In genomic region chr19:44845612-44846454, GRCh38 we compare ENCODE assay signal across 8 cellular contexts. TPM values are rescaled to one million over a fixed set of nuclear protein-coding genes. Genes with fewer than 3 reads are reported as not detected.
DNase-seq lines count a peak whose midpoint lies in the region; ATAC-seq, FAIRE-seq and TF ChIP-seq lines count a peak whose summit lies in the region.

TSS of gene NECTIN2 (plus strand) at chr19:44846297. CDS start at chr19:44846526, 229 bp downstream.

- no peaks in the 10 kb centered on the region for H3K9me3 ChIP-seq in neuronal stem cell (replicated peaks in 1 of 2; ENCODE audit: control insufficient read depth in 2 of 2, insufficient read depth in 1 of 2, low read depth in 1 of 2, low read length in 2 of 2)
- no peaks in the 10 kb centered on the region for H3K9me3 ChIP-seq in stomach smooth muscle (ENCODE audit: control insufficient read depth in 2 of 2, low read length in 2 of 2)

- no peaks in the 10 kb centered on the region for H3K36me3 Mint-ChIP-seq in activated naive CD4-positive, alpha-beta T cell treated with anti-CD3 and anti-CD28 coated beads for 36 hours (ENCODE audit: low read depth)

- H4K8ac ChIP-seq in neuronal stem cell (ENCODE audit: low read depth, low read length) = no peak within 1 kb of the TSS

- peak within 1 kb of the TSS; percentile 90 for H3K4ac ChIP-seq in neuronal stem cell (ENCODE audit: low read length)

- peak within 1 kb of the TSS; percentile 34 for H4K91ac ChIP-seq in neuronal stem cell (ENCODE audit: low read depth, low read length, poor library complexity)

- peak within 1 kb of the TSS; percentile 100 for H2BK5ac ChIP-seq in neuronal stem cell (ENCODE audit: low read length)

- ATAC-seq in HG03469 (IDR thresholded peaks at IDR 0.05; ENCODE audit: unreplicated experiment) = no peak

- intact Hi-C loops in activated naive CD4-positive, alpha-beta T cell treated with anti-CD3 and anti-CD28 coated beads for 36 hours (cut with micrococcal nuclease) = loop anchor here (1.0 to 10.0 kb wide), 9 partner anchors 44 to 191 kb away; partner anchors contain the start of gene CLPTM1

- peaks cover 0 to 11% of the 10 kb centered on the region in 2 donors for H3K36me3 ChIP-seq in neuronal stem cell (replicated peaks in 1 of 2; ENCODE audit: control insufficient read depth in 2 of 2, insufficient read depth in 2 of 2, low read length in 2 of 2)
- H3K36me3 ChIP-seq in stomach smooth muscle (ENCODE audit: control insufficient read depth in 2 of 2, insufficient read depth in 2 of 2, low read length in 2 of 2) = no peaks in the 10 kb centered on the region

- H3K4me1 Mint-ChIP-seq in activated naive CD4-positive, alpha-beta T cell treated with anti-CD3 and anti-CD28 coated beads for 36 hours (ENCODE audit: low read depth) = peaks cover 20% of the 10 kb centered on the region

- H3K4me1 ChIP-seq in neuronal stem cell (ENCODE audit: control insufficient read depth in 2 of 2, insufficient read depth in 1 of 2, low read depth in 1 of 2, low read length in 2 of 2) (peaks cover 19 to 20% of the 10 kb centered on the region in 2 donors), stomach smooth muscle (ENCODE audit: control insufficient read depth, insufficient read depth, low read length) (peaks cover 45% of the 10 kb centered on the region)

- H3K9ac ChIP-seq in neuronal stem cell (ENCODE audit: low read depth, low read length, poor library complexity) (peak within 1 kb of the TSS; percentile 99), stomach smooth muscle (ENCODE audit: low read length in 2 of 2) (peak within 1 kb of the TSS; percentile 93 to 98)

- H3K4me3 Mint-ChIP-seq in activated naive CD4-positive, alpha-beta T cell treated with anti-CD3 and anti-CD28 coated beads for 36 hours = peak within 1 kb of the TSS; percentile 83

- no peaks in the 10 kb centered on the region for H3K9me3 Mint-ChIP-seq in activated naive CD4-positive, alpha-beta T cell treated with anti-CD3 and anti-CD28 coated beads for 36 hours

- no peak for FAIRE-seq in frontal cortex (lab: Jason Lieb, UNC)

- H3K4me3 ChIP-seq in neuronal stem cell (ENCODE audit: low read length in 2 of 2) (peak within 1 kb of the TSS; percentile 65 to 98), stomach smooth muscle (ENCODE audit: low read length in 2 of 2) (peak within 1 kb of the TSS; percentile 89 to 96)

- H2AK5ac ChIP-seq in neuronal stem cell (ENCODE audit: low read depth, low read length) = peak within 1 kb of the TSS; percentile 100

- peak within 1 kb of the TSS; percentile 96 for H2AFZ ChIP-seq in neuronal stem cell (ENCODE audit: low read length)

- no peak within 1 kb of the TSS for H3K27ac Mint-ChIP-seq in activated naive CD4-positive, alpha-beta T cell treated with anti-CD3 and anti-CD28 coated beads for 36 hours

- peak within 1 kb of the TSS; percentile 100 for H3K18ac ChIP-seq in neuronal stem cell (ENCODE audit: low read length)

- no CpG with 5 or more reads among the region's 67 CpGs for WGBS in neuronal stem cell (ENCODE audit: extremely low coverage in 2 of 2, insufficient read length in 2 of 2, insufficient replicate concordance in 1 of 2), 2 donors

- H3K14ac ChIP-seq in neuronal stem cell (ENCODE audit: low read length) = peak within 1 kb of the TSS; percentile 95

- H3K23ac ChIP-seq in neuronal stem cell (ENCODE audit: low read depth, low read length, poor library complexity) = peak within 1 kb of the TSS; percentile 98

- peak within 1 kb of the TSS; percentile 99 for H2BK12ac ChIP-seq in neuronal stem cell (ENCODE audit: low read length)

- H3K27ac ChIP-seq in neuronal stem cell (replicated peaks; ENCODE audit: low read length) (peak within 1 kb of the TSS; percentile 97), stomach smooth muscle (ENCODE audit: low read length) (peak within 1 kb of the TSS; percentile 90)

- TF ChIP-seq CTCF in GM12874 (IDR thresholded peaks at IDR 0.05; ENCODE audit: insufficient read depth, low read depth, low read length) = peak; percentile 66

- CTCF ChIA-PET in activated naive CD4-positive, alpha-beta T cell treated with anti-CD3 and anti-CD28 coated beads for 36 hours (lab: Charles Lee) = interaction anchor here (0.6 to 1.2 kb wide), 8 partner anchors 45 to 106 kb away, joined by 3 to 5 read pairs (median 3); partner anchors contain the start of gene TOMM40

- peak within 1 kb of the TSS; percentile 99 for H2BK15ac ChIP-seq in neuronal stem cell (ENCODE audit: low read length)

- H3K27me3 ChIP-seq in neuronal stem cell (ENCODE audit: control insufficient read depth in 3 of 3, insufficient read depth in 3 of 3, low read depth in 1 of 3, low read length in 3 of 3) = no peaks in the 10 kb centered on the region
- H3K27me3 ChIP-seq in stomach smooth muscle (ENCODE audit: control insufficient read depth in 1 of 2, insufficient read depth in 2 of 2, low read length in 2 of 2) = no peaks in the 10 kb centered on the region

- H3K27me3 Mint-ChIP-seq in activated naive CD4-positive, alpha-beta T cell treated with anti-CD3 and anti-CD28 coated beads for 36 hours (ENCODE audit: low read depth) = peaks cover 18% of the 10 kb centered on the region

- peak within 1 kb of the TSS; percentile 92 for H2BK120ac ChIP-seq in neuronal stem cell (ENCODE audit: low read depth, low read length)

- peak; percentile 93 for DNase-seq in MV-4-11 (lab: John Stamatoyannopoulos, UW)
- DNase-seq in SK-N-DZ (ENCODE audit: low spot score) = peak; percentile 81
- DNase-seq in activated naive CD4-positive, alpha-beta T cell treated with anti-CD3 and anti-CD28 coated beads for 36 hours = peak; percentile 95
- peak; percentile 88 to 96 for DNase-seq in frontal cortex (ENCODE audit: low spot score in 2 of 2)
- peak; percentile 99 for DNase-seq in neuronal stem cell (ENCODE audit: low spot score)

- peaks cover 4% of the 10 kb centered on the region for H3K79me1 ChIP-seq in neuronal stem cell (ENCODE audit: low read depth, low read length)

- peak within 1 kb of the TSS; percentile 99 for H3K4me2 ChIP-seq in neuronal stem cell (ENCODE audit: insufficient read depth, low read length, poor library complexity, severe bottlenecking)

RNA-seq across cellular contexts. Expression of gene NECTIN2, which starts in this region (rescaled TPM):
- 7.6 and 16.4 TPM in 2 replicates for polyA plus RNA-seq in SK-N-DZ (2014; cell fraction: cytosol; rRNA removed)
- polyA plus RNA-seq in SK-N-DZ (2014; cell fraction: nucleus; rRNA removed) = 3.0 and 4.2 TPM in 2 replicates
- 1 to 10 TPM in 1 of 2 experiments, under 1 TPM in 1; 0.88 to 1.1 TPM for total RNA-seq in activated naive CD4-positive, alpha-beta T cell treated with anti-CD3 and anti-CD28 coated beads for 36 hours
- total RNA-seq in frontal cortex = 26.1 TPM
- polyA plus RNA-seq in neuronal stem cell (2013, experiment 1 of 2) = 210 TPM
- polyA plus RNA-seq in neuronal stem cell (2013, experiment 2 of 2) = 208 TPM

Comparison
In these comparisons a context has a peak if more than half of its experiments do, and no peak if none do; other contexts are left out.
1. RNA of gene NECTIN2 (total RNA-seq): 26.1 TPM in frontal cortex (single experiment); 0.88 to 1.1 TPM in activated naive CD4-positive, alpha-beta T cell treated with anti-CD3 and anti-CD28 coated beads for 36 hours; every median in the first group is over 10 times any median in the second.
2. Peak in every context shown above with its lines, with median percentiles within 50 percentile points of each other: DNase-seq.